Comparison of ENCODE assay signal across 9 cellular contexts in genomic region chr3:69294014-69294771, GRCh38.
DNase-seq lines count a peak whose midpoint lies in the region; ATAC-seq and TF ChIP-seq lines count a peak whose summit lies in the region.
"Had no signal": no experiment of that assay in that cellular context is flagged by ENCODE, and none has a peak within 500 bp of the region (broad histone marks: within the 10 kb centered on the region; RNA-seq: fewer than 3 reads in every experiment).

No MANE protein-coding gene starts in this region.

- H3K4me1 ChIP-seq in mammary epithelial cell (ENCODE audit: insufficient read depth, low read length), result peaks cover 42% of the 10 kb centered on the region
- no peaks in the 10 kb centered on the region for H3K4me1 ChIP-seq in gastrocnemius medialis
- H3K4me1 ChIP-seq in vagina, result no peaks in the 10 kb centered on the region

- H3K4me2 ChIP-seq in mammary epithelial cell (ENCODE audit: insufficient read depth, low read depth, low read length), result peak overlapping the region; percentile 59

- BruUV-seq in mammary epithelial cell (replicated peaks; lab: Mats Ljungman, UMichigan), result TSS peak; percentile 68

- H2AFZ ChIP-seq in mammary epithelial cell (ENCODE audit: low read depth, low read length), result peak overlapping the region; percentile 11

- WGBS in mammary epithelial cell (ENCODE audit: low coverage, missing lambda C conversion rate), result 0% methylated on average over 4 of the region's 4 CpGs

- TF ChIP-seq CTCF in mammary epithelial cell (conservative IDR thresholded peaks at IDR 0.05 in 1 of 2, IDR thresholded peaks at IDR 0.05 in 1 of 2; ENCODE audit: extremely low read depth in 1 of 2, insufficient read depth in 1 of 2, low read depth in 1 of 2, low read length in 2 of 2), result peak in 1 of 2 donors; percentile 16
- TF ChIP-seq CTCF in neural crest cell (conservative IDR thresholded peaks at IDR 0.05), result no peak
- TF ChIP-seq CTCF in gastrocnemius medialis (IDR thresholded peaks at IDR 0.05 in 4 of 5, conservative IDR thresholded peaks at IDR 0.05 in 1 of 5), result no peak
- no peak for TF ChIP-seq CTCF in vagina (IDR thresholded peaks at IDR 0.05)

- H3K4me3 ChIP-seq in mammary epithelial cell (replicated peaks in 1 of 3; ENCODE audit: insufficient read depth in 1 of 3, low read depth in 2 of 3, low read length in 3 of 3), result no peak overlapping the region
- H3K4me3 ChIP-seq in gastrocnemius medialis, result no peak overlapping the region
- H3K4me3 ChIP-seq in vagina, result no peak overlapping the region
- H3K4me3 ChIP-seq: HAP-1 had no signal

- H3K27me3 ChIP-seq in mammary epithelial cell (ENCODE audit: insufficient read depth, low read length) (no peaks in the 10 kb centered on the region), gastrocnemius medialis (no peaks in the 10 kb centered on the region), vagina (no peaks in the 10 kb centered on the region)

- ATAC-seq in HG02885 (IDR thresholded peaks at IDR 0.05; ENCODE audit: poor library complexity, unreplicated experiment), result peak; percentile 84
- ATAC-seq in gastrocnemius medialis, result no peak
- no peak for ATAC-seq in GM18907 (IDR thresholded peaks at IDR 0.05; ENCODE audit: unreplicated experiment)
- ATAC-seq in GM21381 (IDR thresholded peaks at IDR 0.05; ENCODE audit: unreplicated experiment), result no peak

- intact Hi-C loops in mammary epithelial cell (cut with micrococcal nuclease), result loop anchor here (1.0 to 5.0 kb wide), 3 partner anchors 17 to 207 kb away; no protein-coding TSS in a partner anchor
- intact Hi-C loops in gastrocnemius medialis (cut with DNase I; ENCODE audit: low total_unique reads), result no loop called here
- intact Hi-C loops in vagina (cut with DNase I), result no loop called here

- H3K79me2 ChIP-seq in mammary epithelial cell (ENCODE audit: insufficient read depth, low read length), result peaks cover 5% of the 10 kb centered on the region

- H3K4me3 Mint-ChIP-seq in neural crest cell, result no peak overlapping the region

- H3K27ac ChIP-seq in mammary epithelial cell (ENCODE audit: insufficient read depth, low read depth, low read length) (peak overlapping the region; percentile 94), gastrocnemius medialis (no peak overlapping the region), vagina (no peak overlapping the region)

- TF ChIP-seq POLR2A in gastrocnemius medialis (IDR thresholded peaks at IDR 0.05) (no peak), vagina (IDR thresholded peaks at IDR 0.05) (no peak)

- no peaks in the 10 kb centered on the region for H3K36me3 Mint-ChIP-seq in neural crest cell (ENCODE audit: low read depth)

- no peaks in the 10 kb centered on the region for H3K27me3 Mint-ChIP-seq in neural crest cell (ENCODE audit: low read depth)

- peak; percentile 70 for DNase-seq in ELF-1 (ENCODE audit: low read depth, low spot score)
- DNase-seq in mammary epithelial cell, result peak; percentile 98
- DNase-seq in neural crest cell (ENCODE audit: low read depth, low spot score), result no peak
- DNase-seq in gastrocnemius medialis, result no peak
- no peak for DNase-seq in vagina (ENCODE audit: extremely low spot score in 2 of 2)

- H4K20me1 ChIP-seq in mammary epithelial cell (ENCODE audit: insufficient read depth, low read length), result no peaks in the 10 kb centered on the region

- H3K9me3 Mint-ChIP-seq in neural crest cell, result no peaks in the 10 kb centered on the region

- H3K36me3 ChIP-seq in mammary epithelial cell (ENCODE audit: insufficient read depth, low read length) (peaks cover 14% of the 10 kb centered on the region), gastrocnemius medialis (no peaks in the 10 kb centered on the region), vagina (no peaks in the 10 kb centered on the region)
- H3K36me3 ChIP-seq: HAP-1 had no signal

- H3K27ac Mint-ChIP-seq in neural crest cell (ENCODE audit: unreplicated experiment), result peak overlapping the region; percentile 5

- dilution Hi-C loops in mammary epithelial cell (cut with HindIII; ENCODE audit: low sequenced_read_pairs), result no loop called here

- in situ Hi-C loops in mammary epithelial cell (cut with MboI; ENCODE audit: low sequenced_read_pairs in 2 of 2) (no loop called here), gastrocnemius medialis (cut with MboI; ENCODE audit: low sequenced_read_pairs in 4 of 4) (no loop called here)

- H3K4me1 Mint-ChIP-seq in neural crest cell, result peaks cover 60% of the 10 kb centered on the region

- peak overlapping the region; percentile 66 for H3K9ac ChIP-seq in mammary epithelial cell (ENCODE audit: insufficient read depth, low read length)

- CTCF ChIA-PET in mammary epithelial cell (lab: Charles Lee; ENCODE audit: low non-redundant PET), result interaction anchor here (0.6 to 0.8 kb wide), 4 partner anchors 10 to 263 kb away, joined by 3 to 8 read pairs (median 6); no protein-coding TSS in a partner anchor

- no peaks in the 10 kb centered on the region for H3K9me3 ChIP-seq in mammary epithelial cell (replicated peaks; ENCODE audit: insufficient read depth, low read length)
- H3K9me3 ChIP-seq in gastrocnemius medialis, result no peaks in the 10 kb centered on the region
- no peaks in the 10 kb centered on the region for H3K9me3 ChIP-seq in vagina
- H3K9me3 ChIP-seq: HAP-1 had no signal

Comparison
In these comparisons a context has a peak if more than half of its experiments do, and no peak if none do; other contexts are left out.
1. DNase-seq: peak in ELF-1 (single experiment) and mammary epithelial cell (single experiment); none in neural crest cell (single experiment), gastrocnemius medialis (0 of 2) and vagina (0 of 2).